Comparison of ENCODE assay signal across 11 cellular contexts in the genomic region with DNA sequence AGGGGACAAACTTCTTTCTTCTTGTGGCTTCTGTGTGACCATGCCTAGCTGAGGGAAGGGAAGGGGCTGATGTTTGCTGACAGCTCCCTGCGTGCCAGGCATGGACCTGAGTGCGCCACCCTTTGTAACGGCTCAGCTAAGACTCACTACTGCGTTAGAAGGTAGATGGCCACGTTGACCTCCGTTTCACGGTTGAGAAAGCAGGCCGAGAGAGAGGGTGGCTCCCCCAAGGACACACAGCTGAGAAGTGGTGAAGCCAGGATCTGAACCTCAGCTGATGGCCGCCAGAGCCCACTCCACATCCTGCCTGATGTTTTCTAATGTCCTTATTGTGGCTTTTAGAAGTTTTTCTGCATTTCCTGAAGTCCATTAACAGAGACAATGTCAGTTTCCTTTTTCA. TPM values are rescaled to one million over a fixed set of nuclear protein-coding genes. Genes with fewer than 3 reads are reported as not detected.
DNase-seq lines count a peak whose midpoint lies in the region; FAIRE-seq and TF ChIP-seq lines count a peak whose summit lies in the region.
"Had no signal": no experiment of that assay in that cellular context is flagged by ENCODE, and none has a peak within 500 bp of the region (broad histone marks: within the 10 kb centered on the region; RNA-seq: fewer than 3 reads in every experiment).

No MANE protein-coding gene starts in this region.

- peaks cover 36 to 40% of the 10 kb centered on the region in 2 experiments for H3K4me1 Mint-ChIP-seq in H9

- H3K9me3 Mint-ChIP-seq in H9, result no peaks in the 10 kb centered on the region

- no peaks in the 10 kb centered on the region for H3K79me1 ChIP-seq in H9 (ENCODE audit: insufficient read depth, low read depth, low read length, poor library complexity, severe bottlenecking)

- no peaks in the 10 kb centered on the region for H3K27me3 ChIP-seq in H9 (ENCODE audit: insufficient read depth, low read length)
- H3K27me3 ChIP-seq in neutrophil, result no peaks in the 10 kb centered on the region

- H2AFZ ChIP-seq in H9 (ENCODE audit: low read length), result no peak overlapping the region

- peak overlapping the region in 2 of 3 experiments; percentile 44 to 96; a peak in 2 of 7 replicates for H3K27ac Mint-ChIP-seq in H9

- FAIRE-seq in kidney (lab: Jason Lieb, UNC), result no peak
- FAIRE-seq: astrocyte had no signal

- no peak overlapping the region for H4K5ac ChIP-seq in H9 (ENCODE audit: insufficient read length, low read depth, low read length)

- H2BK12ac ChIP-seq in H9 (ENCODE audit: insufficient read length, low read depth, low read length), result peak overlapping the region; percentile 88

- H3K36me3 ChIP-seq in neutrophil, result no peaks in the 10 kb centered on the region
- no peaks in the 10 kb centered on the region for H3K36me3 ChIP-seq in kidney (ENCODE audit: control insufficient read depth in 1 of 2, insufficient read depth in 2 of 2, low read length in 2 of 2)

- H3K56ac ChIP-seq in H9 (ENCODE audit: insufficient read length, low read depth, low read length), result no peak overlapping the region

- intact Hi-C loops in kidney (cut with DNase I), result no loop called here

- no peak overlapping the region for H3K4me3 Mint-ChIP-seq in H9

- peak overlapping the region; percentile 89 for H3K18ac ChIP-seq in H9 (ENCODE audit: insufficient read length, low read depth, low read length)

- no peak overlapping the region for H3K27ac ChIP-seq in H9 (ENCODE audit: insufficient read length, low read depth, low read length)
- peak overlapping the region; percentile 64 for H3K27ac ChIP-seq in neutrophil
- H3K27ac ChIP-seq in kidney (ENCODE audit: low read depth in 2 of 2, low read length in 2 of 2), result no peak overlapping the region

- no peak overlapping the region for H2AK5ac ChIP-seq in H9 (ENCODE audit: insufficient read length, low read length)

- in situ Hi-C loops in KBM-7 (cut with MboI; ENCODE audit: low pct_unique_long_range_greater_than_20kb, low sequenced_read_pairs), result loop anchor here (25.0 kb wide), 1 partner anchor 220 kb away; no protein-coding TSS in a partner anchor

- no peak overlapping the region for H3K9ac ChIP-seq in H9 (ENCODE audit: extremely low read depth, insufficient read length, low read length)
- no peak overlapping the region for H3K9ac ChIP-seq in kidney (ENCODE audit: low read length in 2 of 2)

- peaks cover 2% of the 10 kb centered on the region for H3K27me3 Mint-ChIP-seq in H9 (ENCODE audit: low read depth)

- no peak overlapping the region for H3T11ph ChIP-seq in H9 (ENCODE audit: low read length)

- no peak overlapping the region; the same call in 1 of the 2 replicates for H3K14ac ChIP-seq in H9 (ENCODE audit: insufficient read depth, low read length)

- H2BK20ac ChIP-seq in H9 (ENCODE audit: low read depth, low read length, poor library complexity, severe bottlenecking), result no peak overlapping the region

- H2BK5ac ChIP-seq in H9 (ENCODE audit: insufficient read length, low read length), result peak overlapping the region; percentile 65

- H2BK120ac ChIP-seq in H9 (ENCODE audit: low read depth, low read length, poor library complexity, severe bottlenecking), result no peak overlapping the region

- no peaks in the 10 kb centered on the region for H3K79me2 ChIP-seq in H9 (ENCODE audit: insufficient read depth, low read length)

- H3K4me3 ChIP-seq in neutrophil (ENCODE audit: low read depth in 1 of 2, low read length in 1 of 2) (no peak overlapping the region), kidney (ENCODE audit: low read length in 2 of 2) (no peak overlapping the region)

- H3K23me2 ChIP-seq in H9 (ENCODE audit: insufficient read length, low read depth, low read length, poor library complexity, severe bottlenecking), result peaks cover 3% of the 10 kb centered on the region

- no peaks in the 10 kb centered on the region for H4K20me1 ChIP-seq in H9 (ENCODE audit: control insufficient read depth, insufficient read depth, insufficient read length)

- H3K4me1 ChIP-seq in H9 (ENCODE audit: insufficient read depth, low read length), result peaks cover 8% of the 10 kb centered on the region; the same call in 1 of the 2 replicates
- H3K4me1 ChIP-seq in neutrophil (ENCODE audit: control insufficient read depth in 1 of 2, insufficient read depth in 1 of 2, low read depth in 1 of 2, low read length in 1 of 2), result peaks cover 18 to 23% of the 10 kb centered on the region in 2 experiments
- H3K4me1 ChIP-seq in kidney (ENCODE audit: control insufficient read depth in 1 of 2, insufficient read depth in 1 of 2, low read depth in 1 of 2, low read length in 2 of 2), result peaks cover 5 to 14% of the 10 kb centered on the region in 2 donors

- no peak overlapping the region for H3K4me2 ChIP-seq in H9 (ENCODE audit: insufficient read depth, insufficient read length, low read length)

- H3K36me3 Mint-ChIP-seq in H9 (ENCODE audit: insufficient read depth in 1 of 3, low read depth in 3 of 3), result no peaks in the 10 kb centered on the region

- H4K91ac ChIP-seq in H9 (ENCODE audit: insufficient read length, low read depth, low read length), result peak overlapping the region; percentile 62

- H2BK15ac ChIP-seq in H9 (ENCODE audit: low read depth, low read length), result peak overlapping the region; percentile 54; the same call in 1 of the 2 replicates

- no peak overlapping the region for H3K4ac ChIP-seq in H9 (ENCODE audit: low read depth, low read length)

- no CpG with 5 or more reads among the region's 9 CpGs for WGBS in H9 (ENCODE audit: extremely low coverage, insufficient read length, low lambda C conversion rate)

- TF ChIP-seq CTCF in H9 (conservative IDR thresholded peaks at IDR 0.05) (no peak), neutrophil (IDR thresholded peaks at IDR 0.05) (no peak), kidney (IDR thresholded peaks at IDR 0.05; ENCODE audit: borderline replicate concordance, extremely low read depth, insufficient read depth) (no peak)

- H3K23ac ChIP-seq in H9 (ENCODE audit: insufficient read length, low read depth, low read length), result no peak overlapping the region

- no peak overlapping the region for H4K8ac ChIP-seq in H9 (replicated peaks; ENCODE audit: insufficient read length, low read depth, low read length)

- H3K9me3 ChIP-seq in H9 (ENCODE audit: control insufficient read depth, low read depth, low read length) (no peaks in the 10 kb centered on the region), neutrophil (no peaks in the 10 kb centered on the region), kidney (ENCODE audit: control insufficient read depth in 1 of 2, low read length in 2 of 2) (no peaks in the 10 kb centered on the region)

- DNase-seq in activated CD8-positive, alpha-beta memory T cell treated with anti-CD3 and anti-CD28 coated beads, Interleukin-2, amount 50 U/mL, for 48 hours, result peak; percentile 59
- no peak for DNase-seq in activated CD8-positive, alpha-beta memory T cell treated with anti-CD3 and anti-CD28 coated beads for 24 hours
- DNase-seq in H9, result no peak
- DNase-seq in KBM-7, result peak; percentile 77
- DNase-seq in DMS153 (lab: John Stamatoyannopoulos, UW), result no peak
- DNase-seq in NCI-H1092 treated with DMSO at 0.1 percent for 48 hours (lab: John Stamatoyannopoulos, UW), result no peak
- DNase-seq in kidney, result no peak
- DNase-seq: NCI-H2029, occipital lobe had no signal

RNA-seq across cellular contexts. Expression of a gene that starts 45.1 kb away (rescaled TPM):
- 12.0 and 12.3 TPM in 2 replicates for total RNA-seq in H9 (2021)
- total RNA-seq in kidney, result 4.2 TPM
- 7.2 TPM for polyA plus RNA-seq in kidney (ENCODE audit: insufficient read depth, low read depth, low replicate concordance)

Comparison
In these comparisons a context has a peak if more than half of its experiments do, and no peak if none do; other contexts are left out.
1. DNase-seq: peak in activated CD8-positive, alpha-beta memory T cell treated with anti-CD3 and anti-CD28 coated beads, Interleukin-2, amount 50 U/mL, for 48 hours (single experiment) and KBM-7 (single experiment); none in activated CD8-positive, alpha-beta memory T cell treated with anti-CD3 and anti-CD28 coated beads for 24 hours (single experiment), H9 (single experiment), DMS153 (single experiment), NCI-H1092 treated with DMSO at 0.1 percent for 48 hours (single experiment) and kidney (single experiment).